In the genomic region with DNA sequence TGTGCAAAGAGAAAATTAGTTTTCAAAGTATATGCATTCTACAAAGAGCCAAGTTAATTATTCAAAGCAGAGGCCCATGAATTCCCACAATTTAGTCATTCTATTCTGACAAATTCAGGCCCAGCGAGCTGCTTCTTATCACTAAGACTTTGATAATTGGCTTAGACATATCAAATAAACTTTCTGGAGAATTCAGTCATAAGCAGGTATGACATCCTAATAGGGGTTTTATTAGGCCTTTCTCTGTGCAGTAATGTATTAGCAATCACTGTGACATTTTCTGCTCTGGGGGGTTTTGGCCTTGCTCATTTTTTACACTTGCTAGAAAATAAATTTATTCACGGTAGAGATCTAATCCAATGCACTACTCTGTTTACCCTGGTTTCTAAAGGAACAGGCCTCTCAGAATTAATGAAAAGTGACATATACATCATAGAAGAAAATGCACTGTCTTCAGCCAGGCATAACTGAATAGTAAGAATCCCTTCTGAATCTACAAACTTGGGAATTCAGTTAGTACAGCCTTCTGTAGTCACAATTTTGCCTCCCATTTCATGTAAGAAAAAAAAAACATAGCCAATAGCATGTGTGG, we compare ENCODE assay signal across 1 cellular context.
TF ChIP-seq lines count a peak whose summit lies in the region.

No MANE protein-coding gene starts in this region.

TF ChIP-seq in SK-N-SH treated with all-trans-retinoic acid at 6 μM for 48 hours, 23 proteins besides CTCF, POLR2A, EP300 and RAD21 (continued from another document):
- TF ChIP-seq ZFP3 (CRISPR knock-in tag; IDR thresholded peaks at IDR 0.05) (no peak), GLIS3 (CRISPR knock-in tag; IDR thresholded peaks at IDR 0.05) (no peak), ZNF70 (CRISPR knock-in tag; IDR thresholded peaks at IDR 0.05) (no peak), ZNF8 (CRISPR knock-in tag; IDR thresholded peaks at IDR 0.05) (no peak), OSR1 (CRISPR knock-in tag; IDR thresholded peaks at IDR 0.05) (no peak), PPARA (CRISPR knock-in tag; IDR thresholded peaks at IDR 0.05; ENCODE audit: borderline replicate concordance) (no peak), ZC3H10 (CRISPR knock-in tag; IDR thresholded peaks at IDR 0.05) (peak; percentile 81; the same call in 1 of the 2 replicates), ISL1 (CRISPR knock-in tag; IDR thresholded peaks at IDR 0.05) (peak; percentile 87), TOX (CRISPR knock-in tag; IDR thresholded peaks at IDR 0.05; ENCODE audit: borderline replicate concordance) (no peak), TCF4 (CRISPR knock-in tag; IDR thresholded peaks at IDR 0.05; ENCODE audit: borderline replicate concordance) (0 out of 2 replicates have a peak, but pooled peaks have one; percentile 24), CSDC2 (CRISPR knock-in tag; IDR thresholded peaks at IDR 0.05) (no peak), RARB (CRISPR knock-in tag; IDR thresholded peaks at IDR 0.05) (no peak), SNAI2 (CRISPR knock-in tag; IDR thresholded peaks at IDR 0.05) (no peak), ZFP30 (CRISPR knock-in tag; IDR thresholded peaks at IDR 0.05) (no peak), BACH2 (CRISPR knock-in tag; IDR thresholded peaks at IDR 0.05; ENCODE audit: borderline replicate concordance) (no peak)
- TF ChIP-seq, protein P1, sequence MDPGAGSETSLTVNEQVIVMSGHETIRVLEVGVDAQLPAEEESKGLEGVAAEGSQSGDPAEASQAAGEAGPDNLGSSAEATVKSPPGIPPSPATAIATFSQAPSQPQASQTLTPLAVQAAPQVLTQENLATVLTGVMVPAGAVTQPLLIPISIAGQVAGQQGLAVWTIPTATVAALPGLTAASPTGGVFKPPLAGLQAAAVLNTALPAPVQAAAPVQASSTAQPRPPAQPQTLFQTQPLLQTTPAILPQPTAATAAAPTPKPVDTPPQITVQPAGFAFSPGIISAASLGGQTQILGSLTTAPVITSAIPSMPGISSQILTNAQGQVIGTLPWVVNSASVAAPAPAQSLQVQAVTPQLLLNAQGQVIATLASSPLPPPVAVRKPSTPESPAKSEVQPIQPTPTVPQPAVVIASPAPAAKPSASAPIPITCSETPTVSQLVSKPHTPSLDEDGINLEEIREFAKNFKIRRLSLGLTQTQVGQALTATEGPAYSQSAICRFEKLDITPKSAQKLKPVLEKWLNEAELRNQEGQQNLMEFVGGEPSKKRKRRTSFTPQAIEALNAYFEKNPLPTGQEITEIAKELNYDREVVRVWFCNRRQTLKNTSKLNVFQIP (CRISPR knock-in tag; IDR thresholded peaks at IDR 0.05; ENCODE audit: borderline replicate concordance, low read depth): no peak
- TF ChIP-seq, protein P2, sequence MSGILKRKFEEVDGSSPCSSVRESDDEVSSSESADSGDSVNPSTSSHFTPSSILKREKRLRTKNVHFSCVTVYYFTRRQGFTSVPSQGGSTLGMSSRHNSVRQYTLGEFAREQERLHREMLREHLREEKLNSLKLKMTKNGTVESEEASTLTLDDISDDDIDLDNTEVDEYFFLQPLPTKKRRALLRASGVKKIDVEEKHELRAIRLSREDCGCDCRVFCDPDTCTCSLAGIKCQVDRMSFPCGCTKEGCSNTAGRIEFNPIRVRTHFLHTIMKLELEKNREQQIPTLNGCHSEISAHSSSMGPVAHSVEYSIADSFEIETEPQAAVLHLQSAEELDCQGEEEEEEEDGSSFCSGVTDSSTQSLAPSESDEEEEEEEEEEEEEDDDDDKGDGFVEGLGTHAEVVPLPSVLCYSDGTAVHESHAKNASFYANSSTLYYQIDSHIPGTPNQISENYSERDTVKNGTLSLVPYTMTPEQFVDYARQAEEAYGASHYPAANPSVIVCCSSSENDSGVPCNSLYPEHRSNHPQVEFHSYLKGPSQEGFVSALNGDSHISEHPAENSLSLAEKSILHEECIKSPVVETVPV (CRISPR knock-in tag; IDR thresholded peaks at IDR 0.05): no peak
- TF ChIP-seq, protein P3, sequence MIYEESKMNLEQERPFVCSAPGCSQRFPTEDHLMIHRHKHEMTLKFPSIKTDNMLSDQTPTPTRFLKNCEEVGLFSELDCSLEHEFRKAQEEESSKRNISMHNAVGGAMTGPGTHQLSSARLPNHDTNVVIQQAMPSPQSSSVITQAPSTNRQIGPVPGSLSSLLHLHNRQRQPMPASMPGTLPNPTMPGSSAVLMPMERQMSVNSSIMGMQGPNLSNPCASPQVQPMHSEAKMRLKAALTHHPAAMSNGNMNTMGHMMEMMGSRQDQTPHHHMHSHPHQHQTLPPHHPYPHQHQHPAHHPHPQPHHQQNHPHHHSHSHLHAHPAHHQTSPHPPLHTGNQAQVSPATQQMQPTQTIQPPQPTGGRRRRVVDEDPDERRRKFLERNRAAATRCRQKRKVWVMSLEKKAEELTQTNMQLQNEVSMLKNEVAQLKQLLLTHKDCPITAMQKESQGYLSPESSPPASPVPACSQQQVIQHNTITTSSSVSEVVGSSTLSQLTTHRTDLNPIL (CRISPR knock-in tag; IDR thresholded peaks at IDR 0.05; ENCODE audit: low read depth): peak; percentile 57; the same call in 1 of the 2 replicates
- TF ChIP-seq, protein P4, sequence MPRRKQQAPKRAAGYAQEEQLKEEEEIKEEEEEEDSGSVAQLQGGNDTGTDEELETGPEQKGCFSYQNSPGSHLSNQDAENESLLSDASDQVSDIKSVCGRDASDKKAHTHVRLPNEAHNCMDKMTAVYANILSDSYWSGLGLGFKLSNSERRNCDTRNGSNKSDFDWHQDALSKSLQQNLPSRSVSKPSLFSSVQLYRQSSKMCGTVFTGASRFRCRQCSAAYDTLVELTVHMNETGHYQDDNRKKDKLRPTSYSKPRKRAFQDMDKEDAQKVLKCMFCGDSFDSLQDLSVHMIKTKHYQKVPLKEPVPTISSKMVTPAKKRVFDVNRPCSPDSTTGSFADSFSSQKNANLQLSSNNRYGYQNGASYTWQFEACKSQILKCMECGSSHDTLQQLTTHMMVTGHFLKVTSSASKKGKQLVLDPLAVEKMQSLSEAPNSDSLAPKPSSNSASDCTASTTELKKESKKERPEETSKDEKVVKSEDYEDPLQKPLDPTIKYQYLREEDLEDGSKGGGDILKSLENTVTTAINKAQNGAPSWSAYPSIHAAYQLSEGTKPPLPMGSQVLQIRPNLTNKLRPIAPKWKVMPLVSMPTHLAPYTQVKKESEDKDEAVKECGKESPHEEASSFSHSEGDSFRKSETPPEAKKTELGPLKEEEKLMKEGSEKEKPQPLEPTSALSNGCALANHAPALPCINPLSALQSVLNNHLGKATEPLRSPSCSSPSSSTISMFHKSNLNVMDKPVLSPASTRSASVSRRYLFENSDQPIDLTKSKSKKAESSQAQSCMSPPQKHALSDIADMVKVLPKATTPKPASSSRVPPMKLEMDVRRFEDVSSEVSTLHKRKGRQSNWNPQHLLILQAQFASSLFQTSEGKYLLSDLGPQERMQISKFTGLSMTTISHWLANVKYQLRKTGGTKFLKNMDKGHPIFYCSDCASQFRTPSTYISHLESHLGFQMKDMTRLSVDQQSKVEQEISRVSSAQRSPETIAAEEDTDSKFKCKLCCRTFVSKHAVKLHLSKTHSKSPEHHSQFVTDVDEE (CRISPR knock-in tag; IDR thresholded peaks at IDR 0.05): peak; percentile 67
